8 cellular contexts compared by ENCODE assay signal in genomic region chrX:1646009-1646408, GRCh38. TPM values are rescaled to one million over a fixed set of nuclear protein-coding genes. Genes with fewer than 3 reads are reported as not detected.
"Had no signal": no experiment of that assay in that cellular context is flagged by ENCODE, and none has a peak within 500 bp of the region (broad histone marks: within the 10 kb centered on the region; RNA-seq: fewer than 3 reads in every experiment).

No MANE protein-coding gene starts in this region.

- H3K4me1 ChIP-seq: HAP-1 had no signal

- H3K27ac ChIP-seq: GM23248, HL-60, KMS-11 had no signal

- H3K9me3 ChIP-seq: HAP-1 had no signal

- ATAC-seq: HepG2 had no signal

- DNase-seq: GM23248, GOT3, H7, KBM-7 had no signal

- H3K36me3 ChIP-seq: HAP-1 had no signal

- H3K9ac ChIP-seq: GM23248, KMS-11 had no signal

- H3K4me2 ChIP-seq: KMS-11 had no signal

- H3K4me3 ChIP-seq: GM23248, HAP-1 had no signal

- H2AFZ ChIP-seq: GM23248 had no signal

RNA-seq across cellular contexts. Expression of gene ASMT, which starts 31.1 kb away (rescaled TPM):
- polyA plus RNA-seq: GM23248 had no signal
